ENCODE assay signal across 36 cellular contexts in the genomic region with DNA sequence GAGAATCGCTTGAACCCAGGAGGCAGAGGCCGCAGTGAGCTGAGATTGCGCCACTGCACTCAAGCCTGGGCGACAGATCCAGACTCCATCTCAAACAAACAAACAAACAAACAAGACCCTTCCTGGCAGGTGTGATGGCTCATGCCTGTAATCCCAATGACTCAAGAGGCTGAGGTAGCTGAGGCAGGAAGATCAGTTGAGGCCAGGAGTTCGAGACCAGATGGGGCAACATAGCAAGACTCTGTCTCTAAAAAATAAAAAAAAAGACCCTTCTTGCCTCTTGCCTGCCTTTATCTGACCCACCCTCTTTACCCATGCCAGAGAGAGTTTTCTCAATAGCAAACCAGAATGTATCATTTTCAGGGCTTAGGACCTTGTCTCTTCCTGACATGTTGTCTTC. TPM values are rescaled to one million over a fixed set of nuclear protein-coding genes. Genes with fewer than 3 reads are reported as not detected.
"Had no signal": no experiment of that assay in that cellular context is flagged by ENCODE, and none has a peak within 500 bp of the region (broad histone marks: within the 10 kb centered on the region; RNA-seq: fewer than 3 reads in every experiment).

No MANE protein-coding gene starts in this region.

- H3K4me3 Mint-ChIP-seq: activated CD4-positive, alpha-beta memory T cell treated with anti-CD3 and anti-CD28 coated beads, Interleukin-2, amount 10 ng/mL, durations not matched to agents 7 days and 5 days; activated CD4-positive, alpha-beta T cell treated with anti-CD3 and anti-CD28 coated beads for 36 hours; activated CD4-positive, alpha-beta T cell treated with anti-CD3 and anti-CD28 coated beads, Interleukin-2, amount 10 ng/mL, durations not matched to agents 7 days and 5 days; activated CD8-positive, alpha-beta memory T cell treated with anti-CD3 and anti-CD28 coated beads, Interleukin-2, amount 10 ng/mL, durations not matched to agents 7 days and 5 days; activated CD8-positive, alpha-beta T cell treated with anti-CD3 and anti-CD28 coated beads, Interleukin-2, amount 10 ng/mL, durations not matched to agents 7 days and 5 days; activated naive CD4-positive, alpha-beta T cell treated with anti-CD3 and anti-CD28 coated beads, Interleukin-2, amount 10 ng/mL, durations not matched to agents 7 days and 5 days; activated naive CD4-positive, alpha-beta T cell treated with anti-CD3 and anti-CD28 coated beads, Interleukin-2, amount 50 U/mL, for 24 hours; activated naive CD8-positive, alpha-beta T cell; activated naive CD8-positive, alpha-beta T cell treated with anti-CD3 and anti-CD28 coated beads, Interleukin-2, amount 10 ng/mL, durations not matched to agents 7 days and 5 days; activated naive CD8-positive, alpha-beta T cell treated with anti-CD3 and anti-CD28 coated beads, Interleukin-2, amount 50 U/mL, for 24 hours; activated T-cell treated with anti-CD3 and anti-CD28 coated beads, Interleukin-2, amount 50 U/mL, for 24 hours; central memory CD8-positive, alpha-beta T cell; T-helper 1 cell treated with Interleukin-12 subunit alpha and Interleukin-12 subunit beta and Interleukin-4 antibody, amounts not matched to agents 30 μg/mL and 1 μg/mL, for 36 hours; T-helper 2 cell treated with Interferon-gamma antibody and Interleukin-4, amounts not matched to agents 5 μg/mL and 100 μg/mL, for 36 hours had no signal

- H3K4me1 ChIP-seq: ascending aorta had no signal

- H3K4me1 Mint-ChIP-seq: activated CD4-positive, alpha-beta memory T cell treated with anti-CD3 and anti-CD28 coated beads, Interleukin-2, amount 10 ng/mL, durations not matched to agents 7 days and 5 days; activated CD4-positive, alpha-beta T cell treated with anti-CD3 and anti-CD28 coated beads for 36 hours; activated naive CD4-positive, alpha-beta T cell treated with anti-CD3 and anti-CD28 coated beads, Interleukin-2, amount 50 U/mL, for 24 hours; central memory CD8-positive, alpha-beta T cell had no signal

- H3K9me3 ChIP-seq: ascending aorta had no signal

- H3K9me3 Mint-ChIP-seq: activated naive CD4-positive, alpha-beta T cell treated with anti-CD3 and anti-CD28 coated beads, Interleukin-2, amount 10 ng/mL, durations not matched to agents 7 days and 5 days; activated naive CD4-positive, alpha-beta T cell treated with anti-CD3 and anti-CD28 coated beads, Interleukin-2, amount 50 U/mL, for 24 hours; activated T-cell treated with anti-CD3 and anti-CD28 coated beads, Interleukin-2, amount 50 U/mL, for 24 hours; activated T-helper 2 cell treated with anti-CD3 and anti-CD28 coated beads, Interferon-gamma antibody, Interleukin-2, Interleukin-4, amounts not matched to agents 10 μg/mL and 5 μg/mL and 100 μg/mL, durations not matched to agents 14 hours and 24 hours and 36 hours; central memory CD8-positive, alpha-beta T cell; T-helper 1 cell treated with Interleukin-12 subunit alpha and Interleukin-12 subunit beta and Interleukin-4 antibody, amounts not matched to agents 30 μg/mL and 1 μg/mL, for 36 hours had no signal

- H3K27ac Mint-ChIP-seq: activated CD4-positive, alpha-beta memory T cell treated with anti-CD3 and anti-CD28 coated beads, Interleukin-2, amount 10 ng/mL, durations not matched to agents 7 days and 5 days; activated CD4-positive, alpha-beta T cell treated with anti-CD3 and anti-CD28 coated beads for 36 hours; activated CD4-positive, alpha-beta T cell treated with anti-CD3 and anti-CD28 coated beads, Interleukin-2, amount 10 ng/mL, durations not matched to agents 7 days and 5 days; activated CD8-positive, alpha-beta memory T cell treated with anti-CD3 and anti-CD28 coated beads, Interleukin-2, amount 10 ng/mL, durations not matched to agents 7 days and 5 days; activated CD8-positive, alpha-beta T cell treated with anti-CD3 and anti-CD28 coated beads, Interleukin-2, amount 10 ng/mL, durations not matched to agents 7 days and 5 days; activated naive CD4-positive, alpha-beta T cell treated with anti-CD3 and anti-CD28 coated beads, Interleukin-2, amount 10 ng/mL, durations not matched to agents 7 days and 5 days; activated naive CD4-positive, alpha-beta T cell treated with anti-CD3 and anti-CD28 coated beads, Interleukin-2, amount 50 U/mL, for 24 hours; activated naive CD8-positive, alpha-beta T cell; activated naive CD8-positive, alpha-beta T cell treated with anti-CD3 and anti-CD28 coated beads, Interleukin-2, amount 10 ng/mL, durations not matched to agents 7 days and 5 days; activated naive CD8-positive, alpha-beta T cell treated with anti-CD3 and anti-CD28 coated beads, Interleukin-2, amount 50 U/mL, for 24 hours; activated T-cell treated with anti-CD3 and anti-CD28 coated beads, Interleukin-2, amount 50 U/mL, for 24 hours; activated T-helper 2 cell treated with anti-CD3 and anti-CD28 coated beads, Interferon-gamma antibody, Interleukin-2, Interleukin-4, amounts not matched to agents 10 μg/mL and 5 μg/mL and 100 μg/mL, durations not matched to agents 14 hours and 24 hours and 36 hours; T-helper 1 cell treated with Interleukin-12 subunit alpha and Interleukin-12 subunit beta and Interleukin-4 antibody, amounts not matched to agents 30 μg/mL and 1 μg/mL, for 36 hours; T-helper 2 cell treated with Interferon-gamma antibody and Interleukin-4, amounts not matched to agents 5 μg/mL and 100 μg/mL, for 36 hours had no signal

- H3K27me3 Mint-ChIP-seq: brain had no signal

- H3K36me3 Mint-ChIP-seq: activated CD8-positive, alpha-beta memory T cell treated with anti-CD3 and anti-CD28 coated beads, Interleukin-2, amount 10 ng/mL, durations not matched to agents 7 days and 5 days; activated naive CD4-positive, alpha-beta T cell treated with anti-CD3 and anti-CD28 coated beads, Interleukin-2, amount 10 ng/mL, durations not matched to agents 7 days and 5 days; activated naive CD4-positive, alpha-beta T cell treated with anti-CD3 and anti-CD28 coated beads, Interleukin-2, amount 50 U/mL, for 24 hours; activated naive CD8-positive, alpha-beta T cell treated with anti-CD3 and anti-CD28 coated beads, Interleukin-2, amount 10 ng/mL, durations not matched to agents 7 days and 5 days; brain had no signal

- H3K4me3 ChIP-seq: ascending aorta, cardiac muscle cell had no signal

- H3K27ac ChIP-seq: ascending aorta, cardiac muscle cell, VCaP had no signal

- DNase-seq: activated CD4-positive, alpha-beta memory T cell treated with anti-CD3 and anti-CD28 coated beads, Interleukin-2, amount 10 ng/mL, durations not matched to agents 7 days and 5 days; activated CD4-positive, alpha-beta T cell treated with anti-CD3 and anti-CD28 coated beads for 1 hour; activated CD4-positive, alpha-beta T cell treated with anti-CD3 and anti-CD28 coated beads for 36 hours; activated CD4-positive, alpha-beta T cell treated with anti-CD3 and anti-CD28 coated beads for 48 hours; activated CD4-positive, alpha-beta T cell treated with anti-CD3 and anti-CD28 coated beads, Interleukin-2, amount 10 ng/mL, durations not matched to agents 7 days and 5 days; activated CD4-positive, alpha-beta T cell treated with anti-CD3 and anti-CD28 coated beads, Interleukin-2, amount 50 U/mL, for 48 hours; activated CD4-positive, CD25-positive, alpha-beta regulatory T cell; activated CD8-positive, alpha-beta memory T cell treated with anti-CD3 and anti-CD28 coated beads for 24 hours; activated CD8-positive, alpha-beta memory T cell treated with anti-CD3 and anti-CD28 coated beads, Interleukin-2, amount 10 ng/mL, durations not matched to agents 7 days and 5 days; activated CD8-positive, alpha-beta memory T cell treated with anti-CD3 and anti-CD28 coated beads, Interleukin-2, amount 50 U/mL, for 48 hours; activated CD8-positive, alpha-beta T cell treated with anti-CD3 and anti-CD28 coated beads, Interleukin-2, amount 10 ng/mL, durations not matched to agents 7 days and 5 days; activated effector memory CD4-positive, alpha-beta T cell treated with Interleukin-2 at 50 U/mL for 16 hours; activated naive CD4-positive, alpha-beta T cell treated with anti-CD3 and anti-CD28 coated beads, Interleukin-2, amount 10 ng/mL, durations not matched to agents 7 days and 5 days; activated naive CD4-positive, alpha-beta T cell treated with Interleukin-2 at 50 U/mL for 16 hours; activated naive CD8-positive, alpha-beta T cell treated with anti-CD3 and anti-CD28 coated beads, Interleukin-2, amount 10 ng/mL, durations not matched to agents 7 days and 5 days; activated naive CD8-positive, alpha-beta T cell treated with anti-CD3 and anti-CD28 coated beads, Interleukin-2, amount 50 U/mL, for 24 hours; activated T-cell treated with anti-CD3 and anti-CD28 coated beads, Interleukin-2, amount 50 U/mL, for 24 hours; activated T-cell treated with anti-CD3 and anti-CD28 coated beads, Interleukin-2, amount 50 U/mL, for 48 hours; amygdala; anterior cingulate cortex; cerebellar nuclear complex; T-helper 1 cell; T-helper 2 cell; T-helper 9 cell had no signal

- H3K36me3 ChIP-seq: ascending aorta, cardiac muscle cell had no signal

- ATAC-seq: activated CD4-positive, alpha-beta T cell treated with anti-CD3 and anti-CD28 coated beads for 36 hours; activated CD4-positive, CD25-positive, alpha-beta regulatory T cell treated with anti-CD3 and anti-CD28 coated beads, Interleukin-2, amount 50 U/mL, for 24 hours; activated CD8-positive, alpha-beta memory T cell treated with anti-CD3 and anti-CD28 coated beads, Interleukin-2, amount 10 ng/mL, durations not matched to agents 7 days and 5 days; activated CD8-positive, alpha-beta T cell treated with anti-CD3 and anti-CD28 coated beads, Interleukin-2, amount 10 ng/mL, durations not matched to agents 7 days and 5 days; activated naive CD8-positive, alpha-beta T cell treated with anti-CD3 and anti-CD28 coated beads, Interleukin-2, amount 50 U/mL, for 24 hours had no signal

- H3K27me3 ChIP-seq: ascending aorta, cardiac muscle cell had no signal

RNA-seq across cellular contexts. Expression of a gene that starts 58.9 kb away (rescaled TPM):
- total RNA-seq: activated CD4-positive, alpha-beta T cell treated with anti-CD3 and anti-CD28 coated beads for 36 hours; activated CD4-positive, alpha-beta T cell treated with anti-CD3 and anti-CD28 coated beads, Interleukin-2, amount 10 ng/mL, durations not matched to agents 7 days and 5 days; activated CD8-positive, alpha-beta memory T cell treated with anti-CD3 and anti-CD28 coated beads, Interleukin-2, amount 10 ng/mL, durations not matched to agents 7 days and 5 days; activated naive CD8-positive, alpha-beta T cell treated with anti-CD3 and anti-CD28 coated beads, Interleukin-2, amount 10 ng/mL, durations not matched to agents 7 days and 5 days; activated T-helper 2 cell treated with anti-CD3 and anti-CD28 coated beads, Interferon-gamma antibody, Interleukin-2, Interleukin-4, amounts not matched to agents 10 μg/mL and 5 μg/mL and 100 μg/mL, durations not matched to agents 14 hours and 24 hours and 36 hours; ascending aorta; bronchial epithelial cell had no signal
